In the genomic region with DNA sequence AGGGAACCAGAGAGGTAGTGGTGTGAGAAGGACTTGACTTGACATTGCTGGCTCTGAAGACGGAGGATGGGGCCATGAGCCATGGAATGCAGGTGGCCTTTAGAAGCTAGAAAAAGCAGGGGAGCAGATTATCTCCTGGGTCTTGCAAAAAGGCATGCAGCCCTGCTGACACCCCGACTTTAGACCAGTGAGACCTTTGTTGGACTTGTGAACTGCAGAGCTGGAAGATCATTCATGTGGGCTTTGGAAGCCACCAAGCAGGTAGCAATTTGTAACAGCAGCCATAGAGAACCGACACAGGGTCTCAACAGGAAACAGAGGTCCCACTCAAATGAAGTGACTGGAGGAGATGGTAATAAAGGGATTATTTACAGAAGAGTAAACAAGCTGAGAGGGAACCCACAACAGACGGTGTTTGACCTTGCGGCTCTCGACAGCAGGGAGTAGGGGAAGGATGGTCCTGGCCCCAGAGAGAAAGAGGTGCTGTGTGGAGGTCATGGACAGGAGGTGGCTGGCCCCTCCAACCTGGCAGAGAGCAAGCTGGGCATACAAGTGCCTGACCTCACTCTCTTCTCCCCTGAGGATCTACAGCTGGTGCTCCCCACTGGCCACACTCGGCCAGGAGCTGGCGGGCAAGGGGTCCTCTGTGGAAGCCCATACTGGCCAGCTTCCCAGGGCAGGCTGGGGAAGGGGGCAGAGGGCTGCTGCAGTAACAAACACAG, we compare ENCODE assay signal across 1 cellular context.
TF ChIP-seq lines count a peak whose summit lies in the region.

No MANE protein-coding gene starts in this region.

TF ChIP-seq in GM23338, 12 proteins besides CTCF, POLR2A, EP300 and RAD21:
- TF ChIP-seq, protein P1, sequence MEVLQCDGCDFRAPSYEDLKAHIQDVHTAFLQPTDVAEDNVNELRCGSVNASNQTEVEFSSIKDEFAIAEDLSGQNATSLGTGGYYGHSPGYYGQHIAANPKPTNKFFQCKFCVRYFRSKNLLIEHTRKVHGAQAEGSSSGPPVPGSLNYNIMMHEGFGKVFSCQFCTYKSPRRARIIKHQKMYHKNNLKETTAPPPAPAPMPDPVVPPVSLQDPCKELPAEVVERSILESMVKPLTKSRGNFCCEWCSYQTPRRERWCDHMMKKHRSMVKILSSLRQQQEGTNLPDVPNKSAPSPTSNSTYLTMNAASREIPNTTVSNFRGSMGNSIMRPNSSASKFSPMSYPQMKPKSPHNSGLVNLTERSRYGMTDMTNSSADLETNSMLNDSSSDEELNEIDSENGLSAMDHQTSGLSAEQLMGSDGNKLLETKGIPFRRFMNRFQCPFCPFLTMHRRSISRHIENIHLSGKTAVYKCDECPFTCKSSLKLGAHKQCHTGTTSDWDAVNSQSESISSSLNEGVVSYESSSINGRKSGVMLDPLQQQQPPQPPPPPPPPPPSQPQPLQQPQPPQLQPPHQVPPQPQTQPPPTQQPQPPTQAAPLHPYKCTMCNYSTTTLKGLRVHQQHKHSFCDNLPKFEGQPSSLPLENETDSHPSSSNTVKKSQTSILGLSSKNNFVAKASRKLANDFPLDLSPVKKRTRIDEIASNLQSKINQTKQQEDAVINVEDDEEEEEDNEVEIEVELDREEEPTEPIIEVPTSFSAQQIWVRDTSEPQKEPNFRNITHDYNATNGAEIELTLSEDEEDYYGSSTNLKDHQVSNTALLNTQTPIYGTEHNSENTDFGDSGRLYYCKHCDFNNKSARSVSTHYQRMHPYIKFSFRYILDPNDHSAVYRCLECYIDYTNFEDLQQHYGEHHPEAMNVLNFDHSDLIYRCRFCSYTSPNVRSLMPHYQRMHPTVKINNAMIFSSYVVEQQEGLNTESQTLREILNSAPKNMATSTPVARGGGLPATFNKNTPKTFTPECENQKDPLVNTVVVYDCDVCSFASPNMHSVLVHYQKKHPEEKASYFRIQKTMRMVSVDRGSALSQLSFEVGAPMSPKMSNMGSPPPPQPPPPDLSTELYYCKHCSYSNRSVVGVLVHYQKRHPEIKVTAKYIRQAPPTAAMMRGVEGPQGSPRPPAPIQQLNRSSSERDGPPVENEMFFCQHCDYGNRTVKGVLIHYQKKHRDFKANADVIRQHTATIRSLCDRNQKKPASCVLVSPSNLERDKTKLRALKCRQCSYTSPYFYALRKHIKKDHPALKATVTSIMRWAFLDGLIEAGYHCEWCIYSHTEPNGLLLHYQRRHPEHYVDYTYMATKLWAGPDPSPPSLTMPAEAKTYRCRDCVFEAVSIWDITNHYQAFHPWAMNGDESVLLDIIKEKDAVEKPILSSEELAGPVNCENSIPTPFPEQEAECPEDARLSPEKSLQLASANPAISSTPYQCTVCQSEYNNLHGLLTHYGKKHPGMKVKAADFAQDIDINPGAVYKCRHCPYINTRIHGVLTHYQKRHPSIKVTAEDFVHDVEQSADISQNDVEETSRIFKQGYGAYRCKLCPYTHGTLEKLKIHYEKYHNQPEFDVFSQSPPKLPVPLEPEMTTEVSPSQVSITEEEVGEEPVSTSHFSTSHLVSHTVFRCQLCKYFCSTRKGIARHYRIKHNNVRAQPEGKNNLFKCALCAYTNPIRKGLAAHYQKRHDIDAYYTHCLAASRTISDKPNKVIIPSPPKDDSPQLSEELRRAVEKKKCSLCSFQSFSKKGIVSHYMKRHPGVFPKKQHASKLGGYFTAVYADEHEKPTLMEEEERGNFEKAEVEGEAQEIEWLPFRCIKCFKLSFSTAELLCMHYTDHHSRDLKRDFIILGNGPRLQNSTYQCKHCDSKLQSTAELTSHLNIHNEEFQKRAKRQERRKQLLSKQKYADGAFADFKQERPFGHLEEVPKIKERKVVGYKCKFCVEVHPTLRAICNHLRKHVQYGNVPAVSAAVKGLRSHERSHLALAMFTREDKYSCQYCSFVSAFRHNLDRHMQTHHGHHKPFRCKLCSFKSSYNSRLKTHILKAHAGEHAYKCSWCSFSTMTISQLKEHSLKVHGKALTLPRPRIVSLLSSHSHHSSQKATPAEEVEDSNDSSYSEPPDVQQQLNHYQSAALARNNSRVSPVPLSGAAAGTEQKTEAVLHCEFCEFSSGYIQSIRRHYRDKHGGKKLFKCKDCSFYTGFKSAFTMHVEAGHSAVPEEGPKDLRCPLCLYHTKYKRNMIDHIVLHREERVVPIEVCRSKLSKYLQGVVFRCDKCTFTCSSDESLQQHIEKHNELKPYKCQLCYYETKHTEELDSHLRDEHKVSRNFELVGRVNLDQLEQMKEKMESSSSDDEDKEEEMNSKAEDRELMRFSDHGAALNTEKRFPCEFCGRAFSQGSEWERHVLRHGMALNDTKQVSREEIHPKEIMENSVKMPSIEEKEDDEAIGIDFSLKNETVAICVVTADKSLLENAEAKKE (CRISPR knock-in tag; IDR thresholded peaks at IDR 0.05), result no peak
- TF ChIP-seq EZH2phosphoT487 (IDR thresholded peaks at IDR 0.05; ENCODE audit: unreplicated experiment) (no peak), ZNF331 (CRISPR knock-in tag; IDR thresholded peaks at IDR 0.05; ENCODE audit: low read depth) (no peak), STAT1 (IDR thresholded peaks at IDR 0.05; ENCODE audit: unreplicated experiment) (no peak), CREB1 (CRISPR knock-in tag; IDR thresholded peaks at IDR 0.05; ENCODE audit: low read depth) (no peak), JUNB (IDR thresholded peaks at IDR 0.05; ENCODE audit: unreplicated experiment) (no peak)
